ENCODE assay signal across 12 cellular contexts in genomic region chr9:105841562-105841961, GRCh38.
"Had no signal": no experiment of that assay in that cellular context is flagged by ENCODE, and none has a peak within 500 bp of the region (broad histone marks: within the 10 kb centered on the region; RNA-seq: fewer than 3 reads in every experiment).

No MANE protein-coding gene starts in this region.

- DNase-seq: MG63, NCI-H1048, NCI-H1417 treated with DMSO at 0.1 percent for 48 hours, NCI-H1436 treated with DMSO at 0.1 percent for 48 hours, NCI-H187, NCI-H187 treated with DMSO at 0.1 percent for 48 hours, NCI-H1930, NCI-H2081 treated with DMSO at 0.1 percent for 48 hours, NCI-H2107, NCI-H2227 treated with DMSO at 0.1 percent for 48 hours, NCI-H446 treated with DMSO at 0.1 percent for 48 hours, NCI-H510A had no signal

- H3K4me3 ChIP-seq: MG63 had no signal

- H3K9me3 ChIP-seq: MG63 had no signal
